9 cellular contexts compared by ENCODE assay signal in the genomic region with DNA sequence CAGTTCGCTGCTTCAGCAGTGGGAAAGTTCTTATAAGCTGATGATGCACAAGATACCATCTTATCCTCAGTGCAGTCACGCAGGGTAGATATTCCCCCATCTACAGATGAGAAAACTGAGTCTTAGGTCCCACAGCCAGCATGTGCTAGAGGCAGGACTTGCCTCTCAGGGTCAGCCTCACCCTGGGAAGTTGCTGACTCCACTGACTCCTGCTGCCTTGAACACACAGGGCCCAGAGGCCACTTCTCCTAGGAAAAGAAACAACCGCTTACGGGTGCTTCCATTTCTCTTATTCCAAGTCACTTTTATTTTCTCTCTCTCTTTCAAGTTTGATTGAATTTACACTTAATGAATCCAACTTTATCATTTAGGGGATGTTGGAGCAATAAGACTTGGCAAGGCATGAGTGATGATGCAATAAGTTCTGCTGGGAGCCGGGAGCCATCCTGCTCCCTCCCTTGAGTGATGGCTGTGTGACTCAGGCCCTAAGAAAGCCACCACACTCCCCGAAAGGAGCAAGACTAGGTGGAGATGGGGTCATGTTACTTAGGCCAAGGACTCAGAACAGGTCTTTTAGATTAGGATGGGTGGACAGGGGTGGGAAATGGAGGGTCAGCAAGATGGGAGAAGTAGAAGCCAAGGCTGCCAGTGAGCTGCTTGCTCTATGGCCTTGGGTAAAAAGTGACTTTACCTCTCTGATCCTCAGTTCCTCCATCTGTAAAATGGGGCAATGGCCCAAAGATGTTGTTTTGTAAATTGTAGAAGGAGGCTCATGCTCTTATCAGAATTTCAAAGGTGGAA.
A peak's percentile ranks its signal among the peaks of the same experiment; 100 is the strongest.
DNase-seq lines count a peak whose midpoint lies in the region; ATAC-seq and TF ChIP-seq lines count a peak whose summit lies in the region.
"Had no signal": no experiment of that assay in that cellular context is flagged by ENCODE, and none has a peak within 500 bp of the region (broad histone marks: within the 10 kb centered on the region; RNA-seq: fewer than 3 reads in every experiment).

No MANE protein-coding gene starts in this region.

- ATAC-seq in left lung = peak; percentile 69

- no peaks in the 10 kb centered on the region for H3K4me1 Mint-ChIP-seq in endothelial cell (ENCODE audit: unreplicated experiment)

- H3K9me3 ChIP-seq in colonic mucosa = no peaks in the 10 kb centered on the region
- H3K9me3 ChIP-seq in left lung = no peaks in the 10 kb centered on the region

- H3K4me1 ChIP-seq in colonic mucosa (no peaks in the 10 kb centered on the region), left lung (peaks cover 0 to 10% of the 10 kb centered on the region in 2 donors)

- no peak overlapping the region for H3K4me3 ChIP-seq in colonic mucosa
- H3K4me3 ChIP-seq in left lung = no peak overlapping the region
- H3K4me3 ChIP-seq in dorsolateral prefrontal cortex = no peak overlapping the region

- H3K27me3 ChIP-seq in colonic mucosa (no peaks in the 10 kb centered on the region), left lung (peaks cover 0 to 2% of the 10 kb centered on the region in 2 donors), dorsolateral prefrontal cortex (peaks cover 0 to 25% (median 0%) of the 10 kb centered on the region in 45 donors)

- no peaks in the 10 kb centered on the region for H3K36me3 Mint-ChIP-seq in endothelial cell (ENCODE audit: low read depth, unreplicated experiment)

- H3K9ac ChIP-seq in colonic mucosa (ENCODE audit: low read depth in 2 of 2, low read length in 2 of 2) = no peak overlapping the region

- in situ Hi-C loops in ACHN (cut with HindIII; ENCODE audit: low pct_ligation_motif_present, low pct_unique_long_range_greater_than_20kb, low sequenced_read_pairs) = no loop called here

- no peaks in the 10 kb centered on the region for H3K27me3 Mint-ChIP-seq in endothelial cell (ENCODE audit: unreplicated experiment)

- intact Hi-C loops in colonic mucosa (cut with DNase I) = loop anchor here (5.0 to 10.0 kb wide), 3 partner anchors 69 to 226 kb away; a partner anchor contains a TSS
- intact Hi-C loops in left lung (cut with DNase I) = loop anchor here in 1 of 2 donors (10.0 kb wide), 1 partner anchor 226 kb away; no protein-coding TSS in a partner anchor
- intact Hi-C loops in dorsolateral prefrontal cortex (cut with DNase I) = loop anchor here in 1 of 2 donors (2.0 kb wide), 1 partner anchor 224 kb away; no protein-coding TSS in a partner anchor

- no peaks in the 10 kb centered on the region for H3K9me3 Mint-ChIP-seq in endothelial cell (ENCODE audit: unreplicated experiment)

- DNase-seq in ACHN (peak; percentile 29), LHCN-M2 (ENCODE audit: low read depth) (peak; percentile 74), colonic mucosa (peak; percentile 29), left lung (no peak), endothelial cell (ENCODE audit: low spot score) (no peak), dorsolateral prefrontal cortex (no peak), iPS-NIHi11 (ENCODE audit: low spot score) (no peak)
- no peak for DNase-seq in stimulated activated CD4-positive, alpha-beta T cell treated with anti-CD3 and anti-CD28 coated beads, Interleukin-4, amount 100 ng/mL, for 4 hours
- DNase-seq: activated T-cell treated with anti-CD3 and anti-CD28 coated beads for 4 hours had no signal

- H3K27ac Mint-ChIP-seq in endothelial cell (ENCODE audit: unreplicated experiment) = no peak overlapping the region

- TF ChIP-seq CTCF in colonic mucosa (IDR thresholded peaks at IDR 0.05) (no peak), left lung (IDR thresholded peaks at IDR 0.05) (no peak), endothelial cell (IDR thresholded peaks at IDR 0.05; ENCODE audit: unreplicated experiment) (no peak), dorsolateral prefrontal cortex (IDR thresholded peaks at IDR 0.05 in 54 of 56, conservative IDR thresholded peaks at IDR 0.05 in 2 of 56; ENCODE audit: low read depth in 1 of 56, partially characterized antibody in 56 of 56) (no peak)

- no peak overlapping the region for H3K27ac ChIP-seq in colonic mucosa
- H3K27ac ChIP-seq in left lung = no peak overlapping the region
- no peak overlapping the region for H3K27ac ChIP-seq in dorsolateral prefrontal cortex

- no peaks in the 10 kb centered on the region for H3K36me3 ChIP-seq in colonic mucosa
- H3K36me3 ChIP-seq in left lung = no peaks in the 10 kb centered on the region

- no peak overlapping the region for H3K4me3 Mint-ChIP-seq in endothelial cell (ENCODE audit: unreplicated experiment)

Comparison
In these comparisons a context has a peak if more than half of its experiments do, and no peak if none do; other contexts are left out.
1. DNase-seq: peak in ACHN (single experiment), LHCN-M2 (single experiment) and colonic mucosa (single experiment); none in left lung (0 of 2), endothelial cell (single experiment), stimulated activated CD4-positive, alpha-beta T cell treated with anti-CD3 and anti-CD28 coated beads, Interleukin-4, amount 100 ng/mL, for 4 hours (0 of 2), dorsolateral prefrontal cortex (0 of 10) and iPS-NIHi11 (single experiment).